ENCODE assay signal across 29 cellular contexts in genomic region chr20:40692240-40693011, GRCh38. TPM values are rescaled to one million over a fixed set of nuclear protein-coding genes. Genes with fewer than 3 reads are reported as not detected.
DNase-seq lines count a peak whose midpoint lies in the region; ATAC-seq and TF ChIP-seq lines count a peak whose summit lies in the region.
"Had no signal": no experiment of that assay in that cellular context is flagged by ENCODE, and none has a peak within 500 bp of the region (broad histone marks: within the 10 kb centered on the region; RNA-seq: fewer than 3 reads in every experiment).

No MANE protein-coding gene starts in this region.

- no peak overlapping the region for H3K27ac Mint-ChIP-seq in activated naive CD8-positive, alpha-beta T cell
- H3K27ac Mint-ChIP-seq in activated naive CD8-positive, alpha-beta T cell treated with anti-CD3 and anti-CD28 coated beads, Interleukin-2, amount 50 U/mL, for 24 hours: no peak overlapping the region
- H3K27ac Mint-ChIP-seq in endodermal cell: no peak overlapping the region
- H3K27ac Mint-ChIP-seq: activated B cell treated with CpG ODN at 0.5 μM for 24 hours; activated CD4-positive, alpha-beta memory T cell treated with anti-CD3 and anti-CD28 coated beads for 36 hours; T-helper 2 cell treated with Interferon-gamma antibody and Interleukin-4, amounts not matched to agents 5 μg/mL and 100 μg/mL, for 36 hours had no signal

- no peak for TF ChIP-seq POLR2A in suprapubic skin (IDR thresholded peaks at IDR 0.05)

- H3K9me3 Mint-ChIP-seq in activated naive CD8-positive, alpha-beta T cell (ENCODE audit: low read depth): no peaks in the 10 kb centered on the region
- H3K9me3 Mint-ChIP-seq in activated naive CD8-positive, alpha-beta T cell treated with anti-CD3 and anti-CD28 coated beads, Interleukin-2, amount 50 U/mL, for 24 hours: no peaks in the 10 kb centered on the region
- no peaks in the 10 kb centered on the region for H3K9me3 Mint-ChIP-seq in endodermal cell
- H3K9me3 Mint-ChIP-seq: activated B cell treated with CpG ODN at 0.5 μM for 24 hours; activated CD4-positive, alpha-beta memory T cell treated with anti-CD3 and anti-CD28 coated beads for 36 hours; T-helper 2 cell treated with Interferon-gamma antibody and Interleukin-4, amounts not matched to agents 5 μg/mL and 100 μg/mL, for 36 hours had no signal

- H3K27me3 ChIP-seq in endodermal cell (ENCODE audit: control insufficient read depth, insufficient read depth, low read length, poor library complexity, severe bottlenecking) (peaks cover 96% of the 10 kb centered on the region), suprapubic skin (peaks cover 25% of the 10 kb centered on the region)

- no peak for DNase-seq in activated naive CD8-positive, alpha-beta T cell treated with anti-CD3 and anti-CD28 coated beads, Interleukin-2, amount 50 U/mL, for 24 hours
- DNase-seq in endodermal cell (peak; percentile 70), mesenteric fat pad (ENCODE audit: low spot score) (peak; percentile 82), suprapubic skin (ENCODE audit: low spot score in 2 of 2) (no peak)
- DNase-seq in activated T-cell treated with anti-CD3 and anti-CD28 coated beads, Interleukin-2, amount 50 U/mL, for 48 hours: no peak
- DNase-seq: 8988T; activated B cell treated with CpG ODN at 0.5 μM for 24 hours; activated CD4-positive, alpha-beta memory T cell treated with anti-CD3 and anti-CD28 coated beads for 36 hours; activated gamma-delta T cell treated with Interleukin-2 at 50 U/mL for 16 hours; adrenal gland; AML-193; cortex of kidney; DND-41; NCI-H1694 treated with DMSO at 0.1 percent for 48 hours; NCI-H2227 treated with DMSO at 0.1 percent for 48 hours; NCI-H774; occipital lobe; spleen; stimulated activated CD4-positive, alpha-beta T cell treated with anti-CD3 and anti-CD28 coated beads, Interleukin-4, amount 100 ng/mL, for 1 hour; stimulated activated naive CD4-positive, alpha-beta T cell treated with Interleukin-2 at 50 U/mL for 16 hours; transverse colon had no signal

- H3K4me1 ChIP-seq in endodermal cell (ENCODE audit: control insufficient read depth, insufficient read depth, low read length): peaks cover 12% of the 10 kb centered on the region
- peaks cover 20% of the 10 kb centered on the region for H3K4me1 ChIP-seq in suprapubic skin

- no peak overlapping the region for H3K27ac ChIP-seq in endodermal cell (ENCODE audit: low read depth, low read length)
- H3K27ac ChIP-seq in suprapubic skin: no peak overlapping the region
- H3K27ac ChIP-seq: adrenal gland, heart left ventricle, spleen, transverse colon had no signal

- TF ChIP-seq CTCF in endodermal cell (conservative IDR thresholded peaks at IDR 0.05): no peak
- no peak for TF ChIP-seq CTCF in suprapubic skin (IDR thresholded peaks at IDR 0.05)

- WGBS in endodermal cell (ENCODE audit: insufficient coverage in 1 of 2, insufficient read length in 1 of 2), 2 experiments: 13 to 19% methylated on average over 29 to 52 of the region's 52 CpGs
- WGBS in suprapubic skin: 71% methylated on average over 29 of the region's 52 CpGs

- no peaks in the 10 kb centered on the region for H3K36me3 ChIP-seq in endodermal cell (ENCODE audit: control insufficient read depth, insufficient read depth, low read length)
- no peaks in the 10 kb centered on the region for H3K36me3 ChIP-seq in suprapubic skin
- H3K36me3 ChIP-seq: adrenal gland, heart left ventricle, transverse colon had no signal

- H3K9ac ChIP-seq in endodermal cell (ENCODE audit: extremely low read depth, low read length, poor library complexity, severe bottlenecking): no peak overlapping the region

- no peaks in the 10 kb centered on the region for H3K9me3 ChIP-seq in endodermal cell (ENCODE audit: control insufficient read depth, low read length)
- H3K9me3 ChIP-seq in suprapubic skin: no peaks in the 10 kb centered on the region
- H3K9me3 ChIP-seq: adrenal gland, heart left ventricle, spleen, transverse colon had no signal

- no peak for TF ChIP-seq EP300 in suprapubic skin (IDR thresholded peaks at IDR 0.05)

- H3K4me3 Mint-ChIP-seq in activated naive CD8-positive, alpha-beta T cell: peak overlapping the region; percentile 32
- no peak overlapping the region for H3K4me3 Mint-ChIP-seq in activated naive CD8-positive, alpha-beta T cell treated with anti-CD3 and anti-CD28 coated beads, Interleukin-2, amount 50 U/mL, for 24 hours
- H3K4me3 Mint-ChIP-seq in endodermal cell: peak overlapping the region; percentile 65
- H3K4me3 Mint-ChIP-seq: activated B cell treated with CpG ODN at 0.5 μM for 24 hours; activated CD4-positive, alpha-beta memory T cell treated with anti-CD3 and anti-CD28 coated beads for 36 hours; T-helper 2 cell treated with Interferon-gamma antibody and Interleukin-4, amounts not matched to agents 5 μg/mL and 100 μg/mL, for 36 hours had no signal

- no peak for ATAC-seq in activated naive CD8-positive, alpha-beta T cell treated with anti-CD3 and anti-CD28 coated beads, Interleukin-2, amount 50 U/mL, for 24 hours
- no peak for ATAC-seq in HG02981 (IDR thresholded peaks at IDR 0.05; ENCODE audit: unreplicated experiment)
- ATAC-seq in GM18867 (IDR thresholded peaks at IDR 0.05; ENCODE audit: unreplicated experiment): no peak
- ATAC-seq: heart left ventricle, K562 had no signal

- H3K4me3 ChIP-seq in endodermal cell (ENCODE audit: low read length) (peak overlapping the region; percentile 5), suprapubic skin (peak overlapping the region; percentile 10)
- H3K4me3 ChIP-seq: adrenal gland, K562, lung, transverse colon had no signal

- peaks cover 8% of the 10 kb centered on the region for H3K4me1 Mint-ChIP-seq in activated naive CD8-positive, alpha-beta T cell (ENCODE audit: low read depth)
- peaks cover 9% of the 10 kb centered on the region for H3K4me1 Mint-ChIP-seq in activated naive CD8-positive, alpha-beta T cell treated with anti-CD3 and anti-CD28 coated beads, Interleukin-2, amount 50 U/mL, for 24 hours
- peaks cover 24% of the 10 kb centered on the region for H3K4me1 Mint-ChIP-seq in endodermal cell

- H3K36me3 Mint-ChIP-seq in activated naive CD8-positive, alpha-beta T cell: no peaks in the 10 kb centered on the region
- H3K36me3 Mint-ChIP-seq in activated naive CD8-positive, alpha-beta T cell treated with anti-CD3 and anti-CD28 coated beads, Interleukin-2, amount 50 U/mL, for 24 hours (ENCODE audit: low read depth): no peaks in the 10 kb centered on the region
- no peaks in the 10 kb centered on the region for H3K36me3 Mint-ChIP-seq in endodermal cell (ENCODE audit: low read depth)
- H3K36me3 Mint-ChIP-seq: activated CD4-positive, alpha-beta memory T cell treated with anti-CD3 and anti-CD28 coated beads for 36 hours had no signal

- H3K27me3 Mint-ChIP-seq in activated naive CD8-positive, alpha-beta T cell: peaks cover 36% of the 10 kb centered on the region
- peaks cover 77% of the 10 kb centered on the region for H3K27me3 Mint-ChIP-seq in activated naive CD8-positive, alpha-beta T cell treated with anti-CD3 and anti-CD28 coated beads, Interleukin-2, amount 50 U/mL, for 24 hours
- H3K27me3 Mint-ChIP-seq in endodermal cell (ENCODE audit: insufficient read depth): peaks cover 95% of the 10 kb centered on the region

RNA-seq across cellular contexts. Expression of gene MAFB, which starts 3.4 kb away (rescaled TPM):
- total RNA-seq in endodermal cell: 1 to 10 TPM in 1 of 2 donors, under 1 TPM in 1; 0.90 to 1.5 TPM
- 6.6 TPM for polyA plus RNA-seq in endodermal cell (2013, experiment 1 of 2)
- 5.8 TPM for polyA plus RNA-seq in endodermal cell (2013, experiment 2 of 2)
- total RNA-seq in mesenteric fat pad: 86.0 TPM
- total RNA-seq in suprapubic skin: 10 to 100 TPM; 25.7 to 89.4 (median 69.2) TPM
- total RNA-seq: activated CD4-positive, alpha-beta memory T cell treated with anti-CD3 and anti-CD28 coated beads for 36 hours; OCI-LY7 had no signal
- polyA plus RNA-seq: K562 had no signal

Comparison
In these comparisons a context has a peak if more than half of its experiments do, and no peak if none do; other contexts are left out.
1. DNase-seq: peak in endodermal cell (single experiment) and mesenteric fat pad (single experiment); none in activated naive CD8-positive, alpha-beta T cell treated with anti-CD3 and anti-CD28 coated beads, Interleukin-2, amount 50 U/mL, for 24 hours (single experiment), suprapubic skin (0 of 2) and activated T-cell treated with anti-CD3 and anti-CD28 coated beads, Interleukin-2, amount 50 U/mL, for 48 hours (0 of 2).
2. RNA of gene MAFB, which starts 3.4 kb away (total RNA-seq): 86.0 TPM in mesenteric fat pad (single experiment) and 25.7 to 89.4 TPM in suprapubic skin; 0.90 to 1.5 TPM in endodermal cell; every median in the first group is over 10 times any median in the second.